Comparison of ENCODE assay signal across 27 cellular contexts in the genomic region with DNA sequence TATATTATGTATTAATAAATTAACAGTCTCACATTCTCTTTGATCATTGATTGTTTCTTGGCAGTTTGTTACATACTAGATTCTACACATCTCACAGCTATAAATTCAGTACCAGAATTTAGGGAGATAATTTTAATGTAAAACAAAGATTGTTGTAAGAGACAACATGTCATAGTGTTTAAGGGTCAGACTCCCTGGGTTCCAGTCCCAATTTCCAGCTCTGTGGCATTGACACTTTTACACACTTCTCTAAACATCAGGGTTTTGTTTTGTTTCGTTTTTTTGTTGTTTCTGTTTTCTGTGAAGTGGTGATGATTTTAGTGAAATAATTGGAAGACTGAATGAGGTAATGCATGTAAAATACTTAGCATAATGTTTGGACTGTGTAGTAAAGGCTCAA. TPM values are rescaled to one million over a fixed set of nuclear protein-coding genes. Genes with fewer than 3 reads are reported as not detected.
"Had no signal": no experiment of that assay in that cellular context is flagged by ENCODE, and none has a peak within 500 bp of the region (broad histone marks: within the 10 kb centered on the region; RNA-seq: fewer than 3 reads in every experiment).

No MANE protein-coding gene starts in this region.

- H3K4me1 Mint-ChIP-seq: naive B cell; natural killer cell; stimulated activated memory B cell treated with anti-CD40 and anti-IgM and Interleukin-4, amounts not matched to agents 10 μg/mL and 1 μg/mL and 100 μg/mL, for 72 hours; stimulated activated naive CD8-positive, alpha-beta T cell treated with anti-CD3 and anti-CD28 coated beads, Interleukin-15, amount 100 ng/mL, for 72 hours had no signal

- H3K4me2 ChIP-seq: smooth muscle cell had no signal

- H3K9me3 ChIP-seq: left ventricle myocardium inferior, ovary, right atrium auricular region, right lobe of liver, testis, thyroid gland, transverse colon, upper lobe of left lung, vagina had no signal

- H3K4me1 ChIP-seq: right atrium auricular region, right lobe of liver, testis, thyroid gland, upper lobe of left lung, vagina had no signal

- H3K27me3 Mint-ChIP-seq: naive B cell; progenitor cell of endocrine pancreas; stimulated activated memory B cell treated with anti-CD40 and anti-IgM and Interleukin-4, amounts not matched to agents 10 μg/mL and 1 μg/mL and 100 μg/mL, for 72 hours; stimulated activated naive CD8-positive, alpha-beta T cell treated with anti-CD3 and anti-CD28 coated beads, Interleukin-15, amount 100 ng/mL, for 72 hours had no signal

- H3K27ac ChIP-seq: ovary, right atrium auricular region, right lobe of liver, testis, thyroid gland, transverse colon, vagina had no signal

- H3K27me3 ChIP-seq: ovary, right atrium auricular region, right lobe of liver, testis, thyroid gland, transverse colon, upper lobe of left lung, vagina had no signal

- H3K36me3 ChIP-seq: left ventricle myocardium inferior, ovary, right atrium auricular region, right lobe of liver, thyroid gland, transverse colon, upper lobe of left lung, vagina had no signal

- H3K9me3 Mint-ChIP-seq: mesothelial cell of epicardium; naive B cell; nephron progenitor cell; stimulated activated memory B cell treated with anti-CD40 and anti-IgM and Interleukin-4, amounts not matched to agents 10 μg/mL and 1 μg/mL and 100 μg/mL, for 72 hours; stimulated activated naive CD8-positive, alpha-beta T cell treated with anti-CD3 and anti-CD28 coated beads, Interleukin-15, amount 100 ng/mL, for 72 hours had no signal

- H3K36me3 Mint-ChIP-seq: mesothelial cell of epicardium; naive B cell; natural killer cell; stimulated activated memory B cell treated with anti-CD40 and anti-IgM and Interleukin-4, amounts not matched to agents 10 μg/mL and 1 μg/mL and 100 μg/mL, for 72 hours had no signal

- H3K4me3 ChIP-seq: left ventricle myocardium inferior, lung, ovary, right atrium auricular region, right lobe of liver, smooth muscle cell, testis, thyroid gland, transverse colon, upper lobe of left lung, vagina had no signal

- H3K4me3 Mint-ChIP-seq: mesothelial cell of epicardium; naive B cell; natural killer cell; nephron progenitor cell; stimulated activated memory B cell treated with anti-CD40 and anti-IgM and Interleukin-4, amounts not matched to agents 10 μg/mL and 1 μg/mL and 100 μg/mL, for 72 hours; stimulated activated naive CD8-positive, alpha-beta T cell treated with anti-CD3 and anti-CD28 coated beads, Interleukin-15, amount 100 ng/mL, for 72 hours had no signal

- H3K27ac Mint-ChIP-seq: mesothelial cell of epicardium; naive B cell; natural killer cell; nephron progenitor cell; progenitor cell of endocrine pancreas; stimulated activated memory B cell treated with anti-CD40 and anti-IgM and Interleukin-4, amounts not matched to agents 10 μg/mL and 1 μg/mL and 100 μg/mL, for 72 hours; stimulated activated naive CD8-positive, alpha-beta T cell treated with anti-CD3 and anti-CD28 coated beads, Interleukin-15, amount 100 ng/mL, for 72 hours had no signal

- ATAC-seq: natural killer cell; right lobe of liver; stimulated activated memory B cell treated with anti-CD40 and anti-IgM and Interleukin-4, amounts not matched to agents 10 μg/mL and 1 μg/mL and 100 μg/mL, for 72 hours; stimulated activated naive CD8-positive, alpha-beta T cell treated with anti-CD3 and anti-CD28 coated beads, Interleukin-15, amount 100 ng/mL, for 72 hours had no signal

- DNase-seq: islet precursor cell; left ventricle myocardium inferior; mesendoderm; naive B cell; natural killer cell; nephron progenitor cell; ovary; right lobe of liver; stimulated activated CD4-positive, alpha-beta T cell treated with anti-CD3 and anti-CD28 coated beads, Interleukin-1b, Interleukin-23, amount 100 ng/mL, for 48 hours; stimulated activated CD4-positive, alpha-beta T cell treated with anti-CD3 and anti-CD28 coated beads, Interleukin-2, amount 100 ng/mL, for 48 hours; stimulated activated CD4-positive, alpha-beta T cell treated with anti-CD3 and anti-CD28 coated beads, Interleukin-4, amount 100 ng/mL, for 4 hours; stimulated activated CD8-positive, alpha-beta memory T cell treated with anti-CD3 and anti-CD28 coated beads, Interleukin-4, amount 100 ng/mL, for 48 hours; stimulated activated naive CD4-positive, alpha-beta T cell treated with Interleukin-2 at 50 U/mL for 16 hours; stimulated activated naive CD8-positive, alpha-beta T cell treated with anti-CD3 and anti-CD28 coated beads, Interleukin-15, amount 100 ng/mL, for 72 hours; substantia nigra; testis; thyroid gland; transverse colon; upper lobe of left lung had no signal

RNA-seq across cellular contexts. Expression of a gene that starts 19.9 kb away (rescaled TPM):
- total RNA-seq: natural killer cell, pulmonary artery endothelial cell had no signal
